9 cellular contexts compared by ENCODE assay signal in the genomic region with DNA sequence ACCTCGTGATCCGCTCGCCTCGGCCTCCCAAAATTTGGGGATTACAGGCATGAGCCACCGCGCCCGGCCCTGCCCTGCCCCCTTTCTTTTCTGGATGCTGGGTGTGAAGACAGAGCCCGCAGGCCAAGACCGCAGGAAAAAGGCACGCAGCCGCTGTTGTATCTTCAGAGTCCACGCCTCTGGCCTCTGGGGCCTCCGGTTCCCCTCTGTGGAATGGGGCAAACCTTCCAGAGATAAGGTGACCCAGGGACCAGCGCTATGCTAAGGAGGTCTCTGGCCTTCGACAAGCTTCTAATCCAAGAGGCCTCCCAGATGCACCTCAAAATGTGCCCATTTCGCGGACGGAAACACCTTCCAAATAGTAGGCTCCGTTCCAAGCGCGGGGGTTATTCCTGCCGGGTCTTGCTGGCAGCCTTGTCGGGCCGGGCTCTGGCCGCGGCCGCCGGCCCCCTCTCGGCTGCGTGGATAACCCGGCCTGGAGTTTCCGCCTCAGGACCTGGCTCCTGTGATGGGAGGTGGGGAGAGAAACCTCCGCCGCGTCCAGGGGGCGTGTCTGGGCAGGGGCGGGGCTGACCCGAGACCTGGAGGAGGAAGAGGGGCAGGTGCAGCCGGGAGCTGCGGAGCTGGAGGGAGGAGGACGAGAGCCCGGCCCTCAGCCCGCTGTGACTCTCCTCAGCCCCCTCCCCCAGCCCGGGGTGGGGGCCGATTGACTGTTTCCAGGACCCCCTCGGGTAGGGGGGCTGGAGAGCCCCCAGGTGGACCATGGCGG. TPM values are rescaled to one million over a fixed set of nuclear protein-coding genes. Genes with fewer than 3 reads are reported as not detected.
DNase-seq lines count a peak whose midpoint lies in the region; ATAC-seq and TF ChIP-seq lines count a peak whose summit lies in the region.
"Had no signal": no experiment of that assay in that cellular context is flagged by ENCODE, and none has a peak within 500 bp of the region (broad histone marks: within the 10 kb centered on the region; RNA-seq: fewer than 3 reads in every experiment).

No MANE protein-coding gene starts in this region.

- peak overlapping the region; percentile 28; the same call in 1 of the 2 replicates for H3K4me3 ChIP-seq in DOHH2 (ENCODE audit: low read length)
- peak overlapping the region in 1 of 2 experiments; percentile 40; a peak in 2 of 4 replicates for H3K4me3 ChIP-seq in SK-N-SH (ENCODE audit: low read depth in 2 of 2, low read length in 1 of 2)
- peak overlapping the region; percentile 54 for H3K4me3 ChIP-seq in parathyroid adenoma (ENCODE audit: low read depth, low read length)
- peak overlapping the region in 3 of 4 donors; percentile 35 to 45 (median 39) for H3K4me3 ChIP-seq in upper lobe of left lung

- CTCF ChIA-PET in SK-N-SH (lab: Yijun Ruan, JAX) = interaction anchor here (0.8 to 3.6 kb wide), 6 partner anchors 9 to 54 kb away, joined by 3 to 21 read pairs (median 3); partner anchors contain the start of genes APBA3 and MRPL54

- ATAC-seq in activated naive CD4-positive, alpha-beta T cell treated with anti-CD3 and anti-CD28 coated beads, Interleukin-2, amount 50 U/mL, for 72 hours = peak; percentile 82 to 85
- ATAC-seq in upper lobe of left lung (ENCODE audit: low FRiP score in 2 of 2) (peak; percentile 91 to 92), HG02610 (IDR thresholded peaks at IDR 0.05; ENCODE audit: unreplicated experiment) (no peak)

- H3K4me2 ChIP-seq in DOHH2 (ENCODE audit: low read length) (peak overlapping the region; percentile 40), SK-N-SH (peak overlapping the region; percentile 63), parathyroid adenoma (ENCODE audit: low read length) (peak overlapping the region; percentile 46)

- POLR2A ChIA-PET in SK-N-SH (lab: Yijun Ruan, JAX) = no interaction called here

- H3K36me3 ChIP-seq in DOHH2 (ENCODE audit: control insufficient read depth, low read length) (no peaks in the 10 kb centered on the region), SK-N-SH (replicated peaks in 1 of 2; ENCODE audit: control insufficient read depth in 1 of 2, insufficient read depth in 2 of 2, low read length in 1 of 2) (no peaks in the 10 kb centered on the region), parathyroid adenoma (ENCODE audit: control insufficient read depth, insufficient read depth, low read length) (no peaks in the 10 kb centered on the region), upper lobe of left lung (no peaks in the 10 kb centered on the region)

- no peak overlapping the region for H3K4me3 Mint-ChIP-seq in glutamatergic neuron (ENCODE audit: unreplicated experiment)

- peak in 1 of 2 experiments; percentile 41; a peak in 1 of 4 replicates for TF ChIP-seq EP300 in SK-N-SH (IDR thresholded peaks at IDR 0.05; ENCODE audit: borderline replicate concordance in 1 of 2, low read depth in 1 of 2, low read length in 1 of 2)
- peak in 1 of 4 donors; percentile 11 for TF ChIP-seq EP300 in upper lobe of left lung (IDR thresholded peaks at IDR 0.05)

- H3K79me2 ChIP-seq in DOHH2 (ENCODE audit: control insufficient read depth, low read length) (no peaks in the 10 kb centered on the region), SK-N-SH (ENCODE audit: insufficient read depth) (no peaks in the 10 kb centered on the region), parathyroid adenoma (no peaks in the 10 kb centered on the region)

- WGBS in SK-N-SH (ENCODE audit: low lambda C conversion rate) = 17% methylated on average over 10 of the region's 47 CpGs
- WGBS in upper lobe of left lung, 2 donors = 22 to 69% methylated on average over 9 to 36 of the region's 47 CpGs

- peak in 2 of 4 donors; percentile 52 to 54 for TF ChIP-seq POLR2A in upper lobe of left lung (IDR thresholded peaks at IDR 0.05)

- no peak for TF ChIP-seq CTCF in DOHH2 (IDR thresholded peaks at IDR 0.05; ENCODE audit: low read depth, low read length, poor library complexity, severe bottlenecking)
- TF ChIP-seq CTCF in SK-N-SH (IDR thresholded peaks at IDR 0.05) = no peak
- TF ChIP-seq CTCF in glutamatergic neuron (IDR thresholded peaks at IDR 0.05; ENCODE audit: partially characterized antibody, unreplicated experiment) = no peak
- TF ChIP-seq CTCF in parathyroid adenoma (IDR thresholded peaks at IDR 0.05) = peak; percentile 15
- TF ChIP-seq CTCF in upper lobe of left lung (IDR thresholded peaks at IDR 0.05) = peak in 2 of 6 experiments; percentile 6 to 39

- H4K20me1 ChIP-seq in DOHH2 (ENCODE audit: control insufficient read depth, insufficient read depth, low read depth, low read length) = no peaks in the 10 kb centered on the region
- no peaks in the 10 kb centered on the region for H4K20me1 ChIP-seq in SK-N-SH (ENCODE audit: insufficient read depth)

- H3K9me3 ChIP-seq in DOHH2 (ENCODE audit: control insufficient read depth, insufficient read depth, low read length) (no peaks in the 10 kb centered on the region), SK-N-SH (no peaks in the 10 kb centered on the region), parathyroid adenoma (ENCODE audit: control insufficient read depth, low read length) (no peaks in the 10 kb centered on the region), upper lobe of left lung (no peaks in the 10 kb centered on the region)

- H3K4me1 ChIP-seq in DOHH2 (ENCODE audit: control insufficient read depth, low read length) (peaks cover 3% of the 10 kb centered on the region), SK-N-SH (ENCODE audit: control insufficient read depth in 1 of 2, insufficient read depth in 2 of 2, low read depth in 1 of 2, low read length in 1 of 2) (peaks cover 0 to 2% of the 10 kb centered on the region in 2 experiments; a peak in 1 of 4 replicates), parathyroid adenoma (peaks cover 7% of the 10 kb centered on the region), upper lobe of left lung (peaks cover 16 to 31% (median 25%) of the 10 kb centered on the region in 4 donors)

- H3K27me3 ChIP-seq in DOHH2 (ENCODE audit: control insufficient read depth, low read length) (peaks cover 15% of the 10 kb centered on the region), SK-N-SH (ENCODE audit: insufficient read depth) (peaks cover 13% of the 10 kb centered on the region), parathyroid adenoma (ENCODE audit: control insufficient read depth, insufficient read depth, low read length) (no peaks in the 10 kb centered on the region), upper lobe of left lung (peaks cover 3 to 20% (median 12%) of the 10 kb centered on the region in 4 donors)

- H3K4me1 Mint-ChIP-seq in glutamatergic neuron (ENCODE audit: low read depth, unreplicated experiment) = no peaks in the 10 kb centered on the region

- peak overlapping the region in 1 of 2 donors; percentile 57 for H3K27ac Mint-ChIP-seq in activated naive CD4-positive, alpha-beta T cell treated with anti-CD3 and anti-CD28 coated beads, Interleukin-2, amount 50 U/mL, for 72 hours
- H3K27ac Mint-ChIP-seq in glutamatergic neuron (ENCODE audit: unreplicated experiment) = no peak overlapping the region

- H3F3A ChIP-seq in DOHH2 (ENCODE audit: control insufficient read depth, insufficient read depth) (no peaks in the 10 kb centered on the region), SK-N-SH (replicated peaks; ENCODE audit: insufficient read depth) (no peaks in the 10 kb centered on the region)

- H3K9ac ChIP-seq in SK-N-SH = no peak overlapping the region
- no peak overlapping the region for H3K9ac ChIP-seq in parathyroid adenoma

- H3K9me2 ChIP-seq in DOHH2 (replicated peaks; ENCODE audit: control insufficient read depth, low read length) (no peaks in the 10 kb centered on the region), SK-N-SH (no peaks in the 10 kb centered on the region)

- H3K27ac ChIP-seq in DOHH2 (ENCODE audit: low read depth, low read length) = no peak overlapping the region
- no peak overlapping the region for H3K27ac ChIP-seq in SK-N-SH (ENCODE audit: low read depth in 2 of 2, low read length in 1 of 2)
- H3K27ac ChIP-seq in parathyroid adenoma = no peak overlapping the region
- no peak overlapping the region for H3K27ac ChIP-seq in upper lobe of left lung

- DNase-seq in NAMALWA (ENCODE audit: low spot score) = peak; percentile 91
- peak; percentile 98 for DNase-seq in SK-N-SH
- peak; percentile 84 to 94 for DNase-seq in activated naive CD4-positive, alpha-beta T cell treated with anti-CD3 and anti-CD28 coated beads, Interleukin-2, amount 50 U/mL, for 72 hours (ENCODE audit: low spot score in 2 of 2)
- peak; percentile 97 for DNase-seq in glutamatergic neuron
- peak; percentile 89 to 96 for DNase-seq in upper lobe of left lung

- no peak for TF ChIP-seq RAD21 in SK-N-SH (IDR thresholded peaks at IDR 0.05; ENCODE audit: low read length)

- H3K9me3 Mint-ChIP-seq in activated naive CD4-positive, alpha-beta T cell treated with anti-CD3 and anti-CD28 coated beads, Interleukin-2, amount 50 U/mL, for 72 hours = no peaks in the 10 kb centered on the region
- H3K9me3 Mint-ChIP-seq in glutamatergic neuron (ENCODE audit: unreplicated experiment) = peaks cover 2% of the 10 kb centered on the region

- peaks cover 5% of the 10 kb centered on the region for H3K27me3 Mint-ChIP-seq in glutamatergic neuron (ENCODE audit: unreplicated experiment)

- H2AFZ ChIP-seq in SK-N-SH (ENCODE audit: low read depth) = no peak overlapping the region
- H2AFZ ChIP-seq in parathyroid adenoma = peak overlapping the region; percentile 79

- H3K36me3 Mint-ChIP-seq in activated naive CD4-positive, alpha-beta T cell treated with anti-CD3 and anti-CD28 coated beads, Interleukin-2, amount 50 U/mL, for 72 hours = no peaks in the 10 kb centered on the region
- no peaks in the 10 kb centered on the region for H3K36me3 Mint-ChIP-seq in glutamatergic neuron (ENCODE audit: unreplicated experiment)

RNA-seq across cellular contexts. Expression of gene TJP3, which starts 13.1 kb away (rescaled TPM):
- 0.24 and 0.36 TPM in 2 replicates for polyA plus RNA-seq in SK-N-SH (2012; rRNA removed)
- 0.18 and 0.28 TPM in 2 replicates for polyA plus RNA-seq in SK-N-SH (2012; cell fraction: cytosol; rRNA removed)
- polyA plus RNA-seq in SK-N-SH (2012; cell fraction: nucleus; rRNA removed) = 0.49 and 1.0 TPM in 2 replicates
- 1 to 10 TPM; 2.6 to 6.3 TPM for total RNA-seq in activated naive CD4-positive, alpha-beta T cell treated with anti-CD3 and anti-CD28 coated beads, Interleukin-2, amount 50 U/mL, for 72 hours
- 3.1 TPM for total RNA-seq in glutamatergic neuron (ENCODE audit: unreplicated experiment)
- total RNA-seq in upper lobe of left lung = 10 to 100 TPM; 27.2 to 94.3 (median 55.5) TPM

RNA-seq across cellular contexts. Expression of gene PIP5K1C, which starts 21.0 kb away (rescaled TPM):
- 6.9 and 12.3 TPM in 2 replicates for polyA plus RNA-seq in SK-N-SH (2012; rRNA removed)
- polyA plus RNA-seq in SK-N-SH (2012; cell fraction: cytosol; rRNA removed) = 4.4 and 6.9 TPM in 2 replicates
- polyA plus RNA-seq in SK-N-SH (2012; cell fraction: nucleus; rRNA removed) = 12.2 and 15.0 TPM in 2 replicates
- total RNA-seq in activated naive CD4-positive, alpha-beta T cell treated with anti-CD3 and anti-CD28 coated beads, Interleukin-2, amount 50 U/mL, for 72 hours = 10 to 100 TPM; 11.5 to 13.5 TPM
- total RNA-seq in glutamatergic neuron (ENCODE audit: unreplicated experiment) (169 TPM), upper lobe of left lung (10 to 100 TPM; 24.6 to 64.1 (median 43.1) TPM)

RNA-seq across cellular contexts. Expression of gene APBA3, which starts 40.2 kb away (rescaled TPM):
- polyA plus RNA-seq in SK-N-SH (2012; rRNA removed) = 10.6 and 13.0 TPM in 2 replicates
- 2.6 and 6.4 TPM in 2 replicates for polyA plus RNA-seq in SK-N-SH (2012; cell fraction: cytosol; rRNA removed)
- 48.0 and 59.2 TPM in 2 replicates for polyA plus RNA-seq in SK-N-SH (2012; cell fraction: nucleus; rRNA removed)
- total RNA-seq in activated naive CD4-positive, alpha-beta T cell treated with anti-CD3 and anti-CD28 coated beads, Interleukin-2, amount 50 U/mL, for 72 hours = 10 to 100 TPM; 44.6 to 61.7 TPM
- total RNA-seq in glutamatergic neuron (ENCODE audit: unreplicated experiment) = 23.3 TPM
- 10 to 100 TPM; 13.4 to 92.2 (median 21.6) TPM for total RNA-seq in upper lobe of left lung

RNA-seq across cellular contexts. Expression of gene MRPL54, which starts 41.2 kb away (rescaled TPM):
- 103 and 125 TPM in 2 replicates for polyA plus RNA-seq in SK-N-SH (2012; rRNA removed)
- 80.3 and 87.6 TPM in 2 replicates for polyA plus RNA-seq in SK-N-SH (2012; cell fraction: cytosol; rRNA removed)
- 48.1 and 90.0 TPM in 2 replicates for polyA plus RNA-seq in SK-N-SH (2012; cell fraction: nucleus; rRNA removed)
- 10 to 100 TPM; 15.7 to 68.7 TPM for total RNA-seq in activated naive CD4-positive, alpha-beta T cell treated with anti-CD3 and anti-CD28 coated beads, Interleukin-2, amount 50 U/mL, for 72 hours
- 33.0 TPM for total RNA-seq in glutamatergic neuron (ENCODE audit: unreplicated experiment)
- total RNA-seq in upper lobe of left lung = 10 to 100 TPM; 16.8 to 83.9 (median 65.5) TPM

RNA-seq across cellular contexts. Expression of gene RAX2, which starts 50.7 kb away (rescaled TPM):
- polyA plus RNA-seq in SK-N-SH (2012; rRNA removed) = not detected in 2 replicates
- not detected in 2 replicates for polyA plus RNA-seq in SK-N-SH (2012; cell fraction: cytosol; rRNA removed)
- polyA plus RNA-seq in SK-N-SH (2012; cell fraction: nucleus; rRNA removed) = not detected in 2 replicates
- not detected for total RNA-seq in activated naive CD4-positive, alpha-beta T cell treated with anti-CD3 and anti-CD28 coated beads, Interleukin-2, amount 50 U/mL, for 72 hours
- total RNA-seq in glutamatergic neuron (ENCODE audit: unreplicated experiment) (not detected), upper lobe of left lung (not detected)
- polyA plus RNA-seq: adipose tissue had no signal
